In genomic region chr20:17969884-17970409, GRCh38 we compare ENCODE assay signal across 8 cellular contexts. TPM values are rescaled to one million over a fixed set of nuclear protein-coding genes. Genes with fewer than 3 reads are reported as not detected.
DNase-seq lines count a peak whose midpoint lies in the region; ATAC-seq and TF ChIP-seq lines count a peak whose summit lies in the region.

No MANE protein-coding gene starts in this region.

- peaks cover 50 to 76% (median 60%) of the 10 kb centered on the region in 4 donors for H3K4me1 ChIP-seq in stomach

- intact Hi-C loops in stomach (cut with DNase I; ENCODE audit: low total_unique reads), result no loop called here

- DNase-seq in SIG-M5 (lab: John Stamatoyannopoulos, UW) (peak; percentile 77), left lobe of liver (ENCODE audit: low spot score) (peak; percentile 55), stomach (no peak), HEK293T (ENCODE audit: extremely low spot score) (no peak)
- DNase-seq in central memory CD4-positive, alpha-beta T cell, result peak; percentile 48

- TF ChIP-seq POLR2A in GM19193 (IDR thresholded peaks at IDR 0.05; ENCODE audit: extremely low read depth, insufficient read depth, insufficient read length), result peak; percentile 73
- no peak for TF ChIP-seq POLR2A in stomach (IDR thresholded peaks at IDR 0.05)

- no peak for TF ChIP-seq EP300 in stomach (IDR thresholded peaks at IDR 0.05)

- peak overlapping the region; percentile 66 to 91 (median 88) for H3K4me3 ChIP-seq in stomach

- POLR2A ChIA-PET in HEK293T (lab: Yijun Ruan, JAX), result interaction anchor here (0.7 to 5.5 kb wide), 4 partner anchors 11 to 288 kb away, joined by 3 to 42 read pairs (median 8); partner anchors contain the start of gene RRBP1

- H3K27me3 ChIP-seq in stomach, result no peaks in the 10 kb centered on the region

- H3K36me3 ChIP-seq in stomach, result no peaks in the 10 kb centered on the region

- TF ChIP-seq CTCF in C4-2B (conservative IDR thresholded peaks at IDR 0.05), result no peak
- TF ChIP-seq CTCF in stomach (IDR thresholded peaks at IDR 0.05), result no peak

- ATAC-seq in left lobe of liver (no peak), HG02885 (IDR thresholded peaks at IDR 0.05; ENCODE audit: poor library complexity, unreplicated experiment) (no peak)

- no peaks in the 10 kb centered on the region for H3K9me3 ChIP-seq in stomach

- H3K27ac ChIP-seq in C4-2B (peak overlapping the region; percentile 98), stomach (peak overlapping the region; percentile 58 to 98 (median 97))

- CTCF ChIA-PET in HEK293T (lab: Yijun Ruan, JAX), result no interaction called here

- 6 to 9% (median 7%) methylated on average over 9 of the region's 9 CpGs for WGBS in stomach, 5 donors

TF ChIP-seq in HEK293T, 16 proteins besides CTCF, POLR2A, EP300 and RAD21:
- TF ChIP-seq ARNT (IDR thresholded peaks at IDR 0.05) (no peak), L3MBTL2 (conservative IDR thresholded peaks at IDR 0.05) (no peak), LEF1 (IDR thresholded peaks at IDR 0.05; ENCODE audit: borderline replicate concordance) (no peak), HDGF (IDR thresholded peaks at IDR 0.05; ENCODE audit: borderline replicate concordance) (no peak), SP1 (IDR thresholded peaks at IDR 0.05) (no peak), CTBP1 (IDR thresholded peaks at IDR 0.05; ENCODE audit: borderline replicate concordance) (no peak), FOXK2 (IDR thresholded peaks at IDR 0.05) (no peak), TARDBP (IDR thresholded peaks at IDR 0.05) (no peak), FOXA1 (IDR thresholded peaks at IDR 0.05) (no peak), PKNOX1 (IDR thresholded peaks at IDR 0.05) (no peak), BHLHE40 (IDR thresholded peaks at IDR 0.05; ENCODE audit: borderline replicate concordance) (no peak), SUZ12 (IDR thresholded peaks at IDR 0.05) (no peak), ZNF384 (IDR thresholded peaks at IDR 0.05) (no peak), NFRKB (IDR thresholded peaks at IDR 0.05) (no peak), FOXM1 (IDR thresholded peaks at IDR 0.05; ENCODE audit: borderline replicate concordance) (no peak), ELF4 (IDR thresholded peaks at IDR 0.05) (no peak)

RNA-seq across cellular contexts. Expression of gene MGME1, which starts 1.1 kb away (rescaled TPM):
- total RNA-seq in left lobe of liver (5.7 TPM), stomach (10 to 100 TPM in 1 of 5 donors, 1 to 10 TPM in 4; 2.3 to 19.1 (median 6.4) TPM)
- 10 to 100 TPM in 2 of 3 donors, 1 to 10 TPM in 1; 6.7 to 11.0 (median 10.1) TPM for polyA plus RNA-seq in stomach

RNA-seq across cellular contexts. Expression of gene SNX5, which starts 1.4 kb away (rescaled TPM):
- 29.2 TPM for total RNA-seq in left lobe of liver
- 100 to 1,000 TPM in 4 of 5 donors, 10 to 100 TPM in 1; 47.3 to 202 (median 126) TPM for total RNA-seq in stomach
- 10 to 100 TPM; 71.1 to 81.6 (median 73.8) TPM for polyA plus RNA-seq in stomach

Comparison
In these comparisons a context has a peak if more than half of its experiments do, and no peak if none do; other contexts are left out.
1. DNase-seq: peak in SIG-M5 (single experiment), central memory CD4-positive, alpha-beta T cell (single experiment) and left lobe of liver (single experiment); none in stomach (single experiment) and HEK293T (single experiment).